Comparison of ENCODE assay signal across 12 cellular contexts in genomic region chr2:65378308-65378689, GRCh38.
"Had no signal": no experiment of that assay in that cellular context is flagged by ENCODE, and none has a peak within 500 bp of the region (broad histone marks: within the 10 kb centered on the region; RNA-seq: fewer than 3 reads in every experiment).

No MANE protein-coding gene starts in this region.

- H3K9me3 Mint-ChIP-seq: activated B cell treated with CpG ODN at 0.5 μM for 24 hours; activated CD8-positive, alpha-beta T cell treated with anti-CD3 and anti-CD28 coated beads for 36 hours; activated T-cell treated with anti-CD3 and anti-CD28 coated beads, Interleukin-2, amount 50 U/mL, for 4 hours; mesothelial cell of epicardium; T-helper 2 cell treated with Interferon-gamma antibody and Interleukin-4, amounts not matched to agents 5 μg/mL and 100 μg/mL, for 36 hours had no signal

- DNase-seq: activated B cell treated with CpG ODN at 0.5 μM for 24 hours; activated effector memory CD4-positive, alpha-beta T cell treated with Interleukin-2 at 50 U/mL for 16 hours; activated naive CD4-positive, alpha-beta T cell treated with anti-CD3 and anti-CD28 coated beads, Interleukin-2, amount 50 U/mL, for 16 hours; activated T-cell treated with anti-CD3 and anti-CD28 coated beads, Interleukin-2, amount 50 U/mL, for 4 hours; hypothalamus; sigmoid colon; stimulated activated CD4-positive, alpha-beta T cell treated with anti-CD3 and anti-CD28 coated beads, Interleukin-1b, Interleukin-23, amount 100 ng/mL, for 48 hours; stomach had no signal

- H3K27ac ChIP-seq: esophagus muscularis mucosa, sigmoid colon had no signal

- H3K27me3 ChIP-seq: esophagus muscularis mucosa, sigmoid colon, stomach had no signal

- H3K9me3 ChIP-seq: esophagus muscularis mucosa, sigmoid colon, stomach had no signal

- H3K27ac Mint-ChIP-seq: activated B cell treated with CpG ODN at 0.5 μM for 24 hours; activated CD8-positive, alpha-beta T cell treated with anti-CD3 and anti-CD28 coated beads for 36 hours; mesothelial cell of epicardium; T-helper 2 cell treated with Interferon-gamma antibody and Interleukin-4, amounts not matched to agents 5 μg/mL and 100 μg/mL, for 36 hours had no signal

- H3K36me3 ChIP-seq: esophagus muscularis mucosa, sigmoid colon, stomach had no signal

- H3K4me3 ChIP-seq: esophagus muscularis mucosa, sigmoid colon, stomach had no signal

- H3K36me3 Mint-ChIP-seq: mesothelial cell of epicardium had no signal

- H3K4me3 Mint-ChIP-seq: activated B cell treated with CpG ODN at 0.5 μM for 24 hours; activated CD8-positive, alpha-beta T cell treated with anti-CD3 and anti-CD28 coated beads for 36 hours; activated T-cell treated with anti-CD3 and anti-CD28 coated beads, Interleukin-2, amount 50 U/mL, for 4 hours; mesothelial cell of epicardium; T-helper 2 cell treated with Interferon-gamma antibody and Interleukin-4, amounts not matched to agents 5 μg/mL and 100 μg/mL, for 36 hours had no signal
